Comparison of ENCODE assay signal across 3 cellular contexts in the genomic region with DNA sequence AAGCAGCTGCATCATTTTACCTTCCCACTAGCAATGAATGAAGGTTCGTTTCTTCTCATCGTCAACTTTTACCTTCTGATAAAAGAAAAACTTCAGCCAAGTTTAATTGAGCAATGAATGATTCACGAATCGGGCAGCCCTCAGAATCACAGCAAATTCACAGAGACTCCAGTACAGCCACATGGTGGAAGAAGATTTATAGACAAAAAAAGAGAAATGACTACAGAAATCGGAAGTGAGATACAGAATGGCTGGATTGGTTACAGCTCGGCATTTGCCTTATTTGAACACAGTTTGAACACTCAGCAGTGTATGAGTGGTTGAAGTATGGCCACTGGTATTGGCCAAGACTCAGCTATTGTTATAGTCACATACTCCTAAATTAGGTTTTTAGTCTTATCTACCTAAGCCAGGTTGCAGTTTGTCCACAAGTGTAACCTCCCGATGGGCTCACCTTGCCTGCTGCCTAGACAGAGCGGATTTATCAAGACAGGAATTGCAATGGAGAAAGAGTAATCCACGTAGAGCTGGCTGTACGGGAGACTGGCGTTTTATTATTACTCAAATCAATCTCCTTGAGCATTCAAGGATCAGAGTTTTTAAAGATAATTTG.
TF ChIP-seq lines count a peak whose summit lies in the region.

No MANE protein-coding gene starts in this region.

TF ChIP-seq in liver, 16 proteins besides CTCF, POLR2A, EP300 and RAD21:
- TF ChIP-seq JUND (IDR thresholded peaks at IDR 0.05) (peak; percentile 19 to 20), YY1 (IDR thresholded peaks at IDR 0.05) (peak; percentile 24), RXRA (IDR thresholded peaks at IDR 0.05) (peak in 1 of 2 donors; percentile 20), SP1 (IDR thresholded peaks at IDR 0.05) (no peak)
- TF ChIP-seq, protein P1, sequence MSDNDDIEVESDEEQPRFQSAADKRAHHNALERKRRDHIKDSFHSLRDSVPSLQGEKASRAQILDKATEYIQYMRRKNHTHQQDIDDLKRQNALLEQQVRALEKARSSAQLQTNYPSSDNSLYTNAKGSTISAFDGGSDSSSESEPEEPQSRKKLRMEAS (IDR thresholded peaks at IDR 0.05), result no peak

TF ChIP-seq in HepG2, 621 proteins besides CTCF, POLR2A, EP300 and RAD21:
- TF ChIP-seq ZNF652 (CRISPR knock-in tag; IDR thresholded peaks at IDR 0.05; ENCODE audit: borderline replicate concordance, low read depth), result no peak
- no peak for TF ChIP-seq SP1 (IDR thresholded peaks at IDR 0.05)
- TF ChIP-seq SP1 (CRISPR knock-in tag; IDR thresholded peaks at IDR 0.05), result no peak
- TF ChIP-seq, protein P2, sequence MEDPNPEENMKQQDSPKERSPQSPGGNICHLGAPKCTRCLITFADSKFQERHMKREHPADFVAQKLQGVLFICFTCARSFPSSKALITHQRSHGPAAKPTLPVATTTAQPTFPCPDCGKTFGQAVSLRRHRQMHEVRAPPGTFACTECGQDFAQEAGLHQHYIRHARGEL (CRISPR knock-in tag; IDR thresholded peaks at IDR 0.05), result no peak
- TF ChIP-seq SMYD3 (CRISPR knock-in tag; IDR thresholded peaks at IDR 0.05), result no peak
- no peak for TF ChIP-seq ZNF674 (CRISPR knock-in tag; IDR thresholded peaks at IDR 0.05; ENCODE audit: low read depth)
- TF ChIP-seq ZNF546 (CRISPR knock-in tag; conservative IDR thresholded peaks at IDR 0.05), result no peak
- TF ChIP-seq ZNF180 (CRISPR knock-in tag; IDR thresholded peaks at IDR 0.05; ENCODE audit: borderline replicate concordance, low read depth), result no peak
- TF ChIP-seq ISX (CRISPR knock-in tag; conservative IDR thresholded peaks at IDR 0.05), result no peak
- TF ChIP-seq ZNF383 (CRISPR knock-in tag; IDR thresholded peaks at IDR 0.05; ENCODE audit: borderline replicate concordance), result no peak
- TF ChIP-seq MAZ (IDR thresholded peaks at IDR 0.05; ENCODE audit: borderline replicate concordance, low read depth, low read length), result no peak
- TF ChIP-seq MAZ (CRISPR knock-in tag; IDR thresholded peaks at IDR 0.05; ENCODE audit: low read depth), result no peak
- no peak for TF ChIP-seq PCBP1 (IDR thresholded peaks at IDR 0.05; ENCODE audit: borderline replicate concordance, low read depth, low read length)
- TF ChIP-seq CBX1 (IDR thresholded peaks at IDR 0.05; ENCODE audit: low read depth), result no peak
- no peak for TF ChIP-seq ZFYVE20 (CRISPR knock-in tag; IDR thresholded peaks at IDR 0.05; ENCODE audit: borderline replicate concordance, low read depth)
- TF ChIP-seq CC2D1A (CRISPR knock-in tag; IDR thresholded peaks at IDR 0.05), result no peak
- TF ChIP-seq, protein P3, sequence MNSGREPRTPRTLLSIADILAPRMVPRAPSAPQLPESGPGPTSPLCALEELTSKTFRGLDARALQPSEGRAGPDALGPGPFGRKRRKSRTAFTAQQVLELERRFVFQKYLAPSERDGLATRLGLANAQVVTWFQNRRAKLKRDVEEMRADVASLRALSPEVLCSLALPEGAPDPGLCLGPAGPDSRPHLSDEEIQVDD (CRISPR knock-in tag; IDR thresholded peaks at IDR 0.05; ENCODE audit: borderline replicate concordance), result no peak
- no peak for TF ChIP-seq FOXC1 (CRISPR knock-in tag; IDR thresholded peaks at IDR 0.05; ENCODE audit: borderline replicate concordance)
- no peak for TF ChIP-seq ZNF501 (CRISPR knock-in tag; IDR thresholded peaks at IDR 0.05)
TF ChIP-seq in HepG2: peak in this region for 0.

TF ChIP-seq in H1, 55 proteins besides CTCF, POLR2A, EP300 and RAD21:
- TF ChIP-seq, protein P4, sequence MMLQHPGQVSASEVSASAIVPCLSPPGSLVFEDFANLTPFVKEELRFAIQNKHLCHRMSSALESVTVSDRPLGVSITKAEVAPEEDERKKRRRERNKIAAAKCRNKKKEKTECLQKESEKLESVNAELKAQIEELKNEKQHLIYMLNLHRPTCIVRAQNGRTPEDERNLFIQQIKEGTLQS (IDR thresholded peaks at IDR 0.05; ENCODE audit: insufficient read depth, low read depth, low read length), result no peak
- TF ChIP-seq TEAD4 (IDR thresholded peaks at IDR 0.05; ENCODE audit: low read depth, low read length) (no peak), EGR1 (IDR thresholded peaks at IDR 0.05; ENCODE audit: borderline replicate concordance, low read depth, low read length) (no peak), YY1 (IDR thresholded peaks at IDR 0.05; ENCODE audit: low read depth, low read length) (no peak), TCF12 (IDR thresholded peaks at IDR 0.05; ENCODE audit: low read depth, low read length) (no peak), KDM1A (IDR thresholded peaks at IDR 0.05; ENCODE audit: borderline replicate concordance, low read length) (no peak), SRF (IDR thresholded peaks at IDR 0.05; ENCODE audit: low read depth, low read length) (no peak)
